In genomic region chr19:37045140-37045539, GRCh38 we compare ENCODE assay signal across 40 cellular contexts.
"Had no signal": no experiment of that assay in that cellular context is flagged by ENCODE, and none has a peak within 500 bp of the region (broad histone marks: within the 10 kb centered on the region; RNA-seq: fewer than 3 reads in every experiment).

No MANE protein-coding gene starts in this region.

- H3K27ac Mint-ChIP-seq: activated naive CD4-positive, alpha-beta T cell treated with anti-CD3 and anti-CD28 coated beads for 36 hours; activated naive CD4-positive, alpha-beta T cell treated with anti-CD3 and anti-CD28 coated beads, Interleukin-2, amount 10 ng/mL, durations not matched to agents 7 days and 5 days; activated naive CD4-positive, alpha-beta T cell treated with anti-CD3 and anti-CD28 coated beads, Interleukin-2, amount 50 U/mL, for 24 hours; activated naive CD4-positive, alpha-beta T cell treated with anti-CD3 and anti-CD28 coated beads, Interleukin-2, amount 50 U/mL, for 72 hours; activated naive CD8-positive, alpha-beta T cell; activated naive CD8-positive, alpha-beta T cell treated with anti-CD3 and anti-CD28 coated beads for 36 hours; activated naive CD8-positive, alpha-beta T cell treated with anti-CD3 and anti-CD28 coated beads, Interleukin-2, amount 10 ng/mL, durations not matched to agents 7 days and 5 days; activated naive CD8-positive, alpha-beta T cell treated with anti-CD3 and anti-CD28 coated beads, Interleukin-2, amount 50 U/mL, for 24 hours; activated T-cell treated with anti-CD3 and anti-CD28 coated beads, Interleukin-2, amount 50 U/mL, for 24 hours; activated T-cell treated with anti-CD3 and anti-CD28 coated beads, Interleukin-2, amount 50 U/mL, for 72 hours; activated T-helper 1 cell treated with anti-CD3 and anti-CD28 coated beads, Interleukin-12 subunit alpha, Interleukin-12 subunit beta, Interleukin-2, Interleukin-4 antibody, amounts not matched to agents 30 ng/mL and 10 ng/mL and 1 ng/mL, durations not matched to agents 14 hours and 24 hours and 36 hours; activated T-helper 17 cell treated with anti-CD3 and anti-CD28 coated beads, Interleukin-2, amount 50 U/mL, for 72 hours; activated T-helper 2 cell treated with anti-CD3 and anti-CD28 coated beads, Interferon-gamma antibody, Interleukin-2, Interleukin-4, amounts not matched to agents 10 μg/mL and 5 μg/mL and 100 μg/mL, durations not matched to agents 14 hours and 24 hours and 36 hours; brain had no signal

- FAIRE-seq: astrocyte, bronchial epithelial cell had no signal

- H3K27me3 ChIP-seq: adrenal gland, ascending aorta, body of pancreas, brain microvascular endothelial cell, breast epithelium, cardiac muscle cell had no signal

- H3K4me1 ChIP-seq: adrenal gland, ascending aorta, body of pancreas, breast epithelium had no signal

- H3K36me3 ChIP-seq: adrenal gland, ascending aorta, brain microvascular endothelial cell, breast epithelium, cardiac muscle cell had no signal

- H3K27ac ChIP-seq: adrenal gland, ascending aorta, body of pancreas, brain microvascular endothelial cell, breast epithelium, cardiac muscle cell had no signal

- H3K36me3 Mint-ChIP-seq: activated naive CD4-positive, alpha-beta T cell treated with anti-CD3 and anti-CD28 coated beads, Interleukin-2, amount 10 ng/mL, durations not matched to agents 7 days and 5 days; activated naive CD8-positive, alpha-beta T cell treated with anti-CD3 and anti-CD28 coated beads, Interleukin-2, amount 10 ng/mL, durations not matched to agents 7 days and 5 days; brain had no signal

- H3K4me3 Mint-ChIP-seq: activated naive CD4-positive, alpha-beta T cell treated with anti-CD3 and anti-CD28 coated beads for 36 hours; activated naive CD4-positive, alpha-beta T cell treated with anti-CD3 and anti-CD28 coated beads, Interleukin-2, amount 10 ng/mL, durations not matched to agents 7 days and 5 days; activated naive CD4-positive, alpha-beta T cell treated with anti-CD3 and anti-CD28 coated beads, Interleukin-2, amount 50 U/mL, for 24 hours; activated naive CD8-positive, alpha-beta T cell; activated naive CD8-positive, alpha-beta T cell treated with anti-CD3 and anti-CD28 coated beads for 36 hours; activated naive CD8-positive, alpha-beta T cell treated with anti-CD3 and anti-CD28 coated beads, Interleukin-2, amount 10 ng/mL, durations not matched to agents 7 days and 5 days; activated naive CD8-positive, alpha-beta T cell treated with anti-CD3 and anti-CD28 coated beads, Interleukin-2, amount 50 U/mL, for 24 hours; activated T-cell treated with anti-CD3 and anti-CD28 coated beads, Interleukin-2, amount 50 U/mL, for 24 hours; activated T-cell treated with anti-CD3 and anti-CD28 coated beads, Interleukin-2, amount 50 U/mL, for 4 hours; activated T-cell treated with anti-CD3 and anti-CD28 coated beads, Interleukin-2, amount 50 U/mL, for 72 hours; activated T-helper 1 cell treated with anti-CD3 and anti-CD28 coated beads, Interleukin-12 subunit alpha, Interleukin-12 subunit beta, Interleukin-2, Interleukin-4 antibody, amounts not matched to agents 30 ng/mL and 10 ng/mL and 1 ng/mL, durations not matched to agents 14 hours and 24 hours and 36 hours; activated T-helper 17 cell treated with anti-CD3 and anti-CD28 coated beads, Interleukin-2, amount 50 U/mL, for 72 hours; brain; central memory CD8-positive, alpha-beta T cell had no signal

- ATAC-seq: activated naive CD4-positive, alpha-beta T cell treated with anti-CD3 and anti-CD28 coated beads, Interleukin-2, amount 50 U/mL, for 72 hours; activated naive CD8-positive, alpha-beta T cell treated with anti-CD3 and anti-CD28 coated beads, Interleukin-2, amount 50 U/mL, for 24 hours; activated T-cell treated with anti-CD3 and anti-CD28 coated beads, Interleukin-2, amount 50 U/mL, for 4 hours; activated T-cell treated with anti-CD3 and anti-CD28 coated beads, Interleukin-2, amount 50 U/mL, for 72 hours; activated T-helper 17 cell treated with anti-CD3 and anti-CD28 coated beads, Interleukin-2, amount 50 U/mL, for 72 hours; body of pancreas had no signal

- H3K27me3 Mint-ChIP-seq: activated naive CD4-positive, alpha-beta T cell treated with anti-CD3 and anti-CD28 coated beads, Interleukin-2, amount 10 ng/mL, durations not matched to agents 7 days and 5 days; activated naive CD4-positive, alpha-beta T cell treated with anti-CD3 and anti-CD28 coated beads, Interleukin-2, amount 50 U/mL, for 24 hours; activated naive CD8-positive, alpha-beta T cell; activated naive CD8-positive, alpha-beta T cell treated with anti-CD3 and anti-CD28 coated beads for 36 hours; activated naive CD8-positive, alpha-beta T cell treated with anti-CD3 and anti-CD28 coated beads, Interleukin-2, amount 10 ng/mL, durations not matched to agents 7 days and 5 days; activated naive CD8-positive, alpha-beta T cell treated with anti-CD3 and anti-CD28 coated beads, Interleukin-2, amount 50 U/mL, for 24 hours; activated T-cell treated with anti-CD3 and anti-CD28 coated beads, Interleukin-2, amount 50 U/mL, for 24 hours; activated T-helper 17 cell treated with anti-CD3 and anti-CD28 coated beads, Interleukin-2, amount 50 U/mL, for 72 hours; brain; central memory CD8-positive, alpha-beta T cell had no signal

- H3K4me1 Mint-ChIP-seq: activated naive CD4-positive, alpha-beta T cell treated with anti-CD3 and anti-CD28 coated beads, Interleukin-2, amount 10 ng/mL, durations not matched to agents 7 days and 5 days; activated naive CD4-positive, alpha-beta T cell treated with anti-CD3 and anti-CD28 coated beads, Interleukin-2, amount 50 U/mL, for 24 hours; activated naive CD8-positive, alpha-beta T cell treated with anti-CD3 and anti-CD28 coated beads for 36 hours; activated naive CD8-positive, alpha-beta T cell treated with anti-CD3 and anti-CD28 coated beads, Interleukin-2, amount 10 ng/mL, durations not matched to agents 7 days and 5 days; activated naive CD8-positive, alpha-beta T cell treated with anti-CD3 and anti-CD28 coated beads, Interleukin-2, amount 50 U/mL, for 24 hours; activated T-helper 17 cell treated with anti-CD3 and anti-CD28 coated beads, Interleukin-2, amount 50 U/mL, for 72 hours; brain; central memory CD8-positive, alpha-beta T cell had no signal

- DNase-seq: activated effector memory CD4-positive, alpha-beta T cell treated with anti-CD3 and anti-CD28 coated beads, Interleukin-2, amount 50 U/mL, for 16 hours; activated effector memory CD4-positive, alpha-beta T cell treated with Interleukin-2 at 50 U/mL for 16 hours; activated gamma-delta T cell; activated gamma-delta T cell treated with Interleukin-2 at 50 U/mL for 16 hours; activated naive CD4-positive, alpha-beta T cell; activated naive CD4-positive, alpha-beta T cell treated with anti-CD3 and anti-CD28 coated beads for 36 hours; activated naive CD4-positive, alpha-beta T cell treated with anti-CD3 and anti-CD28 coated beads, Interleukin-2, amount 10 ng/mL, durations not matched to agents 7 days and 5 days; activated naive CD4-positive, alpha-beta T cell treated with anti-CD3 and anti-CD28 coated beads, Interleukin-2, amount 50 U/mL, for 16 hours; activated naive CD4-positive, alpha-beta T cell treated with Interleukin-2 at 50 U/mL for 16 hours; activated naive CD8-positive, alpha-beta T cell treated with anti-CD3 and anti-CD28 coated beads for 36 hours; activated naive CD8-positive, alpha-beta T cell treated with anti-CD3 and anti-CD28 coated beads, Interleukin-2, amount 10 ng/mL, durations not matched to agents 7 days and 5 days; activated naive CD8-positive, alpha-beta T cell treated with anti-CD3 and anti-CD28 coated beads, Interleukin-2, amount 50 U/mL, for 24 hours; activated T-cell treated with anti-CD3 and anti-CD28 coated beads, Interleukin-2, amount 50 U/mL, for 1 hour; activated T-cell treated with anti-CD3 and anti-CD28 coated beads, Interleukin-2, amount 50 U/mL, for 24 hours; activated T-cell treated with anti-CD3 and anti-CD28 coated beads, Interleukin-2, amount 50 U/mL, for 4 hours; activated T-cell treated with anti-CD3 and anti-CD28 coated beads, Interleukin-2, amount 50 U/mL, for 48 hours; activated T-cell treated with anti-CD3 and anti-CD28 coated beads, Interleukin-2, amount 50 U/mL, for 72 hours; adrenal gland; amniotic stem cell; amygdala; anterior cingulate cortex; aorta; body of pancreas; brain microvascular endothelial cell; caudate nucleus; central memory CD4-positive, alpha-beta T cell; cerebellar nuclear complex had no signal

- H3K4me3 ChIP-seq: adrenal gland, ascending aorta, body of pancreas, breast epithelium, cardiac muscle cell had no signal
